8 cellular contexts compared by ENCODE assay signal in genomic region chr3:141401584-141402475, GRCh38. TPM values are rescaled to one million over a fixed set of nuclear protein-coding genes. Genes with fewer than 3 reads are reported as not detected.
DNase-seq lines count a peak whose midpoint lies in the region; ATAC-seq and TF ChIP-seq lines count a peak whose summit lies in the region.

No MANE protein-coding gene starts in this region.

- H4K20me1 ChIP-seq in Karpas-422 (ENCODE audit: insufficient read depth, low read depth, low read length), result no peaks in the 10 kb centered on the region

- H3K9me3 ChIP-seq in Karpas-422 (ENCODE audit: low read length) (peaks cover 3% of the 10 kb centered on the region; the same call in 1 of the 2 replicates), esophagus (ENCODE audit: control insufficient read depth in 2 of 2, insufficient read depth in 1 of 2, low read depth in 1 of 2, low read length in 1 of 2) (no peaks in the 10 kb centered on the region), upper lobe of right lung (no peaks in the 10 kb centered on the region)

- peaks cover 0 to 5% (median 0%) of the 10 kb centered on the region in 9 donors for H3K9me3 Mint-ChIP-seq in naive thymus-derived CD8-positive, alpha-beta T cell

- H3K4me3 ChIP-seq in Karpas-422 (ENCODE audit: low read length), result peak overlapping the region; percentile 82
- H3K4me3 ChIP-seq in esophagus (ENCODE audit: low read depth in 1 of 2, low read length in 2 of 2), result peak overlapping the region; percentile 67 to 71
- peak overlapping the region; percentile 69 for H3K4me3 ChIP-seq in upper lobe of right lung

- H3K27me3 Mint-ChIP-seq in naive thymus-derived CD8-positive, alpha-beta T cell, result no peaks in the 10 kb centered on the region

- peaks cover 12 to 31% (median 29%) of the 10 kb centered on the region in 3 donors for H3K36me3 Mint-ChIP-seq in naive thymus-derived CD8-positive, alpha-beta T cell

- H3K4me3 Mint-ChIP-seq in naive thymus-derived CD8-positive, alpha-beta T cell, result peak overlapping the region; percentile 42 to 90 (median 84)

- peaks cover 10% of the 10 kb centered on the region; the same call in 1 of the 2 replicates for H3K36me3 ChIP-seq in Karpas-422 (ENCODE audit: insufficient read depth, low read length)
- peaks cover 5 to 6% of the 10 kb centered on the region in 2 donors for H3K36me3 ChIP-seq in esophagus (ENCODE audit: control insufficient read depth in 2 of 2, insufficient read depth in 2 of 2, low read length in 1 of 2)
- H3K36me3 ChIP-seq in upper lobe of right lung, result peaks cover 37% of the 10 kb centered on the region

- H3K27ac Mint-ChIP-seq in naive thymus-derived CD8-positive, alpha-beta T cell, result peak overlapping the region; percentile 54 to 97 (median 94)

- DNase-seq in Karpas-422 (peak; percentile 78), upper lobe of right lung (peak; percentile 85), NK-92 (lab: John Stamatoyannopoulos, UW; ENCODE audit: unreplicated experiment) (no peak)
- peak; percentile 74 for DNase-seq in activated CD8-positive, alpha-beta memory T cell treated with anti-CD3 and anti-CD28 coated beads, Interleukin-2, amount 50 U/mL, for 48 hours
- DNase-seq in naive thymus-derived CD8-positive, alpha-beta T cell, result peak in 8 of 10 donors; percentile 23 to 73 (median 58)

- no peaks in the 10 kb centered on the region for H3K27me3 ChIP-seq in Karpas-422 (ENCODE audit: low read length)
- H3K27me3 ChIP-seq in esophagus (ENCODE audit: control insufficient read depth in 1 of 2, insufficient read depth in 2 of 2, low read length in 2 of 2), result no peaks in the 10 kb centered on the region
- H3K27me3 ChIP-seq in upper lobe of right lung, result no peaks in the 10 kb centered on the region

- peak overlapping the region; percentile 100 for H2AFZ ChIP-seq in Karpas-422 (ENCODE audit: low read length)

- H3K4me1 Mint-ChIP-seq in naive thymus-derived CD8-positive, alpha-beta T cell, result peaks cover 20 to 64% (median 44%) of the 10 kb centered on the region in 4 donors

- no peaks in the 10 kb centered on the region for H3K79me2 ChIP-seq in Karpas-422 (ENCODE audit: low read length)

- H3K4me1 ChIP-seq in Karpas-422 (ENCODE audit: low read length) (peaks cover 13% of the 10 kb centered on the region), esophagus (ENCODE audit: control insufficient read depth in 2 of 2, insufficient read depth in 2 of 2, low read length in 1 of 2) (peaks cover 2% of the 10 kb centered on the region in 2 donors), upper lobe of right lung (peaks cover 28% of the 10 kb centered on the region)

- TF ChIP-seq POLR2A in GM10847 (IDR thresholded peaks at IDR 0.05; ENCODE audit: extremely low read depth, insufficient read length), result peak; percentile 48

- no peaks in the 10 kb centered on the region for H3K9me2 ChIP-seq in Karpas-422 (replicated peaks; ENCODE audit: insufficient read depth, low read length)

- H3K27ac ChIP-seq in Karpas-422 (ENCODE audit: low read length), result no peak overlapping the region
- H3K27ac ChIP-seq in esophagus (ENCODE audit: low read depth in 2 of 2, low read length in 1 of 2), result peak overlapping the region; percentile 82 to 89
- peak overlapping the region; percentile 98 for H3K27ac ChIP-seq in upper lobe of right lung

- peak overlapping the region; percentile 76 for H3K4me2 ChIP-seq in Karpas-422 (ENCODE audit: low read depth, low read length, poor library complexity, severe bottlenecking)

- intact Hi-C loops in upper lobe of right lung (cut with DNase I), result no loop called here

- POLR2A ChIA-PET in naive thymus-derived CD8-positive, alpha-beta T cell (lab: Charles Lee), result interaction anchor here (0.5 to 4.6 kb wide), 12 partner anchors 10 to 136 kb away, joined by 3 to 69 read pairs (median 4); no protein-coding TSS in a partner anchor

- ATAC-seq in GM21619 (IDR thresholded peaks at IDR 0.05; ENCODE audit: unreplicated experiment) (peak; percentile 57), upper lobe of right lung (peak; percentile 91)
- ATAC-seq in naive thymus-derived CD8-positive, alpha-beta T cell, result peak; percentile 76 to 84

- 6% methylated on average over 49 to 59 of the region's 59 CpGs for WGBS in esophagus, 2 donors

- H3K9ac ChIP-seq in Karpas-422 (ENCODE audit: low read length), result peak overlapping the region; percentile 83

- no peak for TF ChIP-seq CTCF in upper lobe of right lung (IDR thresholded peaks at IDR 0.05)

RNA-seq across cellular contexts. Expression of gene ZBTB38, which starts 33.5 kb away (rescaled TPM):
- 18.0 and 38.0 TPM in 2 replicates for total RNA-seq in Karpas-422 (2014; rRNA removed; shearing (Covaris generic); ENCODE audit: low replicate concordance)
- 1 to 10 TPM; 3.4 to 5.9 TPM for polyA plus RNA-seq in esophagus
- 10 to 100 TPM; 48.3 to 49.7 TPM for total RNA-seq in naive thymus-derived CD8-positive, alpha-beta T cell
- polyA plus RNA-seq in naive thymus-derived CD8-positive, alpha-beta T cell, result 100 to 1,000 TPM in 1 of 3 donors, 10 to 100 TPM in 2; 56.5 to 118 (median 60.8) TPM
- total RNA-seq in upper lobe of right lung, result 118 TPM
